10 cellular contexts compared by ENCODE assay signal in genomic region chrX:42290608-42291007, GRCh38.
DNase-seq lines count a peak whose midpoint lies in the region; ATAC-seq and TF ChIP-seq lines count a peak whose summit lies in the region.
"Had no signal": no experiment of that assay in that cellular context is flagged by ENCODE, and none has a peak within 500 bp of the region (broad histone marks: within the 10 kb centered on the region; RNA-seq: fewer than 3 reads in every experiment).

No MANE protein-coding gene starts in this region.

- H3K9me3 Mint-ChIP-seq in chondrocyte (ENCODE audit: low read depth) = peaks cover 3% of the 10 kb centered on the region

- TF ChIP-seq CTCF in GM12872 (IDR thresholded peaks at IDR 0.05; ENCODE audit: insufficient read depth, low read depth, low read length) (peak; percentile 22; the same call in 1 of the 3 replicates), chondrocyte (IDR thresholded peaks at IDR 0.05) (peak; percentile 42), osteoblast (IDR thresholded peaks at IDR 0.05; ENCODE audit: extremely low read depth, low read depth, low read length) (no peak)

- no peaks in the 10 kb centered on the region for H3K27me3 Mint-ChIP-seq in chondrocyte (ENCODE audit: low read depth)

- no peaks in the 10 kb centered on the region for H3K27me3 ChIP-seq in osteoblast (ENCODE audit: insufficient read depth, low read length)
- H3K27me3 ChIP-seq: neutrophil had no signal

- H3K4me2 ChIP-seq in osteoblast (ENCODE audit: insufficient read depth, low read length) = no peak overlapping the region

- no peak overlapping the region for H3K27ac Mint-ChIP-seq in chondrocyte (ENCODE audit: unreplicated experiment)

- no peak overlapping the region for H3K27ac ChIP-seq in osteoblast (ENCODE audit: low read depth, low read length)
- H3K27ac ChIP-seq: gastrocnemius medialis, neutrophil had no signal

- H4K20me1 ChIP-seq in osteoblast (ENCODE audit: insufficient read depth, low read length) = no peaks in the 10 kb centered on the region

- H3K4me1 ChIP-seq in osteoblast (ENCODE audit: insufficient read depth, low read length) = no peaks in the 10 kb centered on the region
- H3K4me1 ChIP-seq: gastrocnemius medialis had no signal

- H3K36me3 Mint-ChIP-seq in chondrocyte (ENCODE audit: low read depth) = no peaks in the 10 kb centered on the region

- no peak for ATAC-seq in GM18511 (IDR thresholded peaks at IDR 0.05; ENCODE audit: unreplicated experiment)
- ATAC-seq: gastrocnemius medialis had no signal

- no peaks in the 10 kb centered on the region for H3K79me2 ChIP-seq in osteoblast (ENCODE audit: insufficient read depth, low read length)

- H3K4me3 ChIP-seq in osteoblast (ENCODE audit: insufficient read depth, low read length) = no peak overlapping the region
- H3K4me3 ChIP-seq: gastrocnemius medialis had no signal

- no peaks in the 10 kb centered on the region for H3K4me1 Mint-ChIP-seq in chondrocyte (ENCODE audit: low read depth)

- no peaks in the 10 kb centered on the region for H3K36me3 ChIP-seq in osteoblast (ENCODE audit: insufficient read depth, low read length)
- H3K36me3 ChIP-seq: gastrocnemius medialis, neutrophil had no signal

- DNase-seq in M059J (ENCODE audit: low read depth) (peak; percentile 2), chondrocyte (ENCODE audit: low spot score) (no peak), osteoblast (ENCODE audit: insufficient read length, low spot score, missing footprints) (peak; percentile 48), NCI-H146 treated with DMSO at 0.1 percent for 48 hours (lab: John Stamatoyannopoulos, UW; ENCODE audit: unreplicated experiment) (no peak), NCI-H1694 (lab: John Stamatoyannopoulos, UW) (no peak)
- DNase-seq: gastrocnemius medialis, NCI-H2171 treated with DMSO at 0.1 percent for 48 hours had no signal

- H2AFZ ChIP-seq in osteoblast (ENCODE audit: low read length) = no peak overlapping the region

- no peaks in the 10 kb centered on the region for H3K9me3 ChIP-seq in osteoblast (ENCODE audit: low read depth, low read length)
- H3K9me3 ChIP-seq: gastrocnemius medialis, neutrophil had no signal

- no peak overlapping the region for H3K4me3 Mint-ChIP-seq in chondrocyte (ENCODE audit: unreplicated experiment)

Comparison
In these comparisons a context has a peak if more than half of its experiments do, and no peak if none do; other contexts are left out.
1. DNase-seq: peak in M059J (single experiment) and osteoblast (single experiment); none in chondrocyte (single experiment), NCI-H146 treated with DMSO at 0.1 percent for 48 hours (single experiment) and NCI-H1694 (single experiment).